In the genomic region with DNA sequence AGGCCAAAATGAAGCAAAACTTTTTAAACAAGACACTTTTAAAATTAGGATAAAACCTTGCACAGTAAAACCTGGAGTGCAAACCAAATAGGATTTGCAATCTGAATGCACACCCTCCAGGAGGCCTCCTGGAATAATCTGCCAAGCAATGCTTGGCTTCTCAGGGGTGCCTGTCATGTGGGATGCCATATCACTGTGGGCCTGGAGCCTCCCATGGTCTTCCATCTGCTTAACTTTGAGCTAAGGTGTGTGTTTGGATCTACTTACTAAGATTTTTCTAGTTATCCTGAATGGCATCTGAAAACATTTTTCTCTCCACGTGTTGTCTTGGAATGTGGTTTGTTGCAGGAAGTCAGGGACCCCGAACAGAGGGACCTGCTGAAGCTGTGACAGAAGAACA, we compare ENCODE assay signal across 8 cellular contexts. TPM values are rescaled to one million over a fixed set of nuclear protein-coding genes. Genes with fewer than 3 reads are reported as not detected.
"Had no signal": no experiment of that assay in that cellular context is flagged by ENCODE, and none has a peak within 500 bp of the region (broad histone marks: within the 10 kb centered on the region; RNA-seq: fewer than 3 reads in every experiment).

No MANE protein-coding gene starts in this region.

- H3K4me3 Mint-ChIP-seq: GM23338, H9, IgD-negative memory B cell had no signal

- H3K27ac Mint-ChIP-seq: GM23338, IgD-negative memory B cell had no signal

- H3K27ac ChIP-seq: HL-60 had no signal

- H3K4me1 Mint-ChIP-seq: GM23338, IgD-negative memory B cell had no signal

- H3K4me3 ChIP-seq: GM23338 had no signal

- DNase-seq: H9, HCEC 1CT, KBM-7 had no signal

- H3K36me3 Mint-ChIP-seq: IgD-negative memory B cell had no signal

RNA-seq across cellular contexts. Expression of a gene that starts 52.1 kb away (rescaled TPM):
- total RNA-seq: HepG2, HT1080 had no signal
